ENCODE assay signal across 1 cellular context in the genomic region with DNA sequence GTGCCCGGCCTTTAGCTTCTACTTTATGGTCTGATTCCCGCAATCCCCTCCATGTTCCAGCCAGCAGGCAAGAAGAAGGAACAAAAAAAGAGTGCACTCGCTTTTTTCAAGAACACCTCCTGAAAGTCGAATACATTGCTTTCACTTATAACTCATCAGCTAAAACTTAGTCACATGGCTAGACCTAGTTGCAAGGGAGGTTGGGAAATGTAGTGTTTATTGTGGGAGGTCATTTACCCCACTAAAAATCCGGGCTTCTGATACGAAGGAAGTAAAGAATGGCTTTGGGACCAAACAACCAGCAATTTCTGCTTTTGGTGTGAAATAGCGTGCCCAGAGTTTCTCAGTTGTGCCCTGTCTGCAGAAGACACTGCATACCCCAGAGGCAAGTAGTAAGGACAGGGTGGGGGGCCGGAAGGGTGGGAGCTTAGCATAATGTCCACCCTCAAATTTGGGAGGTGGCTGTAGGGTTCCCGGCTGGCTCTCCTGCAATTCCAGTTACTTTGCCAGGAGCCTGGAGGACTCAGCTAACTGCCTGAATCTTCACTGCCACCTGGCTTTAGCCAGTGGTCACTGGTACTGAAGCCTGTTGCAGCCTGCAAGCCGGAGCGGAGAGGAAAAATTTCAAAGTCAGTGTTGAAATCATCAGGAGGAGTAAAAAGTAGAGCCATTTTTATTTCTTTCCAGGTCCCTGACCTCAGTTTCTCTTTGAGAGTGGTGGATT.
TF ChIP-seq lines count a peak whose summit lies in the region.

No MANE protein-coding gene starts in this region.

TF ChIP-seq in K562, 482 proteins besides CTCF, POLR2A, EP300 and RAD21 (continued from another document):
- no peak for TF ChIP-seq ZBTB5 (IDR thresholded peaks at IDR 0.05)
- no peak for TF ChIP-seq SREBF2 (CRISPR knock-in tag; IDR thresholded peaks at IDR 0.05)
- TF ChIP-seq KLF16 (IDR thresholded peaks at IDR 0.05), result no peak
- no peak for TF ChIP-seq ZNF79 (CRISPR knock-in tag; IDR thresholded peaks at IDR 0.05; ENCODE audit: low read depth)
- no peak for TF ChIP-seq MTA2 (IDR thresholded peaks at IDR 0.05; ENCODE audit: low read depth)
- TF ChIP-seq, protein P1, sequence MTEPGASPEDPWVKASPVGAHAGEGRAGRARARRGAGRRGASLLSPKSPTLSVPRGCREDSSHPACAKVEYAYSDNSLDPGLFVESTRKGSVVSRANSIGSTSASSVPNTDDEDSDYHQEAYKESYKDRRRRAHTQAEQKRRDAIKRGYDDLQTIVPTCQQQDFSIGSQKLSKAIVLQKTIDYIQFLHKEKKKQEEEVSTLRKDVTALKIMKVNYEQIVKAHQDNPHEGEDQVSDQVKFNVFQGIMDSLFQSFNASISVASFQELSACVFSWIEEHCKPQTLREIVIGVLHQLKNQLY (CRISPR knock-in tag; conservative IDR thresholded peaks at IDR 0.05), result no peak
TF ChIP-seq in K562: peak in this region for 0.
